ENCODE assay signal across 7 cellular contexts in the genomic region with DNA sequence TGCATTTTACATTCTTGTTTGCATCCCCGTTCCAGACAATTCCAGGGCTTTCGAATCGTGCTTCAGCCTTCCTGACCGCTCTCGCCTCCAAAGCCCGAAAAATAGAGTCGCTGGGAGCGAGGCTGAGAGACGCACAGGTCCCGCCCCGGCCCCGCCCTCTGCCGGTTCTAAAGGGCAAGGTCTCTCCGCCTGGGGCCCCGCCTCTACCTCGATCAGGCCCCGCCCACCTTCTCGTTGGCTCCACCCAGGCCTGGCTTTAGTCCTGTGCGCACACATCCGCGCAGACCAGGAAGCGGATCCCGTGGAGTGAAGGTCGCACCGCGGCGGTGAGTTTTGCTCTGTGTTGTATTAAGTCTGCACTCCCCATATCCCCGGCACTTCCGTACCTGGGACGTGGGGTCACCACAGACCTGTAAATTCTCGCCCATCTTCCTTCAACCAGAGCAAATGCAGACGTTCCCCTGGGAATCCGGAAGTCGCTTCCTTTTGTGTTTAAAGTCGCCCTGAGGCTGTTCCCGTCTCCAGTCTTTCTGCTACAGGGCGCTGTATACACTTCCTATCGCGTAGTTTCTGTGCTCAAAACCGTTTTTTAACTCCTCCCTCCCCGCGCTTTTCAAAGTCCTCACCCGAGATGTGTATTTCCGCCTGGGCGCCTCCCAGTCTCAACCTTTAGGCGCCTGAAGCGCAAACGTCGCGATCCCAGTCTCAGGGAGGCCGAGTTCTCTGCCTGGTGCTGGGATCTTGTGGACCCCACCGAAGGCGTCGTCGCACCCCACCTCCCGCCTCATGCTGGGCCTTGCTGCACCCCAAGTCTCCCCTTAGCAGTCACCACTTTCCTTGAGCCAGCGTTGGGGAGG. TPM values are rescaled to one million over a fixed set of nuclear protein-coding genes. Genes with fewer than 3 reads are reported as not detected.
A peak's percentile ranks its signal among the peaks of the same experiment; 100 is the strongest.
DNase-seq lines count a peak whose midpoint lies in the region; ATAC-seq and TF ChIP-seq lines count a peak whose summit lies in the region.

A gene (plus strand): TSS at position 283 of the 857 bp plus-strand sequence. CDS start 3,861 bp downstream, outside the sequence.

- H3K9me3 Mint-ChIP-seq in activated CD4-positive, alpha-beta memory T cell treated with anti-CD3 and anti-CD28 coated beads, Interleukin-2, amount 10 ng/mL, durations not matched to agents 7 days and 5 days: peaks cover 43% of the 10 kb centered on the region

- no peaks in the 10 kb centered on the region for H3K27me3 Mint-ChIP-seq in activated CD4-positive, alpha-beta memory T cell treated with anti-CD3 and anti-CD28 coated beads, Interleukin-2, amount 10 ng/mL, durations not matched to agents 7 days and 5 days

- intact Hi-C loops in lower leg skin (cut with DNase I; ENCODE audit: low total_unique reads): no loop called here

- peaks cover 19 to 30% of the 10 kb centered on the region in 2 donors for H3K36me3 ChIP-seq in duodenal mucosa (ENCODE audit: control insufficient read depth in 1 of 2, insufficient read depth in 2 of 2, low read length in 2 of 2)

- peak; percentile 86 for ATAC-seq in GM18520 (IDR thresholded peaks at IDR 0.05; ENCODE audit: unreplicated experiment)
- peak; percentile 90 for ATAC-seq in HG03095 (IDR thresholded peaks at IDR 0.05; ENCODE audit: unreplicated experiment)

- 0 to 1% methylated on average over 43 to 57 of the region's 57 CpGs for WGBS in lower leg skin, 2 donors

- peaks cover 31% of the 10 kb centered on the region for H3K4me1 Mint-ChIP-seq in activated CD4-positive, alpha-beta memory T cell treated with anti-CD3 and anti-CD28 coated beads, Interleukin-2, amount 10 ng/mL, durations not matched to agents 7 days and 5 days

- H3K4me1 ChIP-seq in duodenal mucosa (ENCODE audit: control insufficient read depth in 1 of 2, insufficient read depth in 2 of 2, low read length in 2 of 2): peaks cover 0 to 13% of the 10 kb centered on the region in 2 donors

- H3K4me3 ChIP-seq in duodenal mucosa (ENCODE audit: low read depth in 1 of 2, low read length in 2 of 2) (peak within 1 kb of the TSS; percentile 90 to 94), lower leg skin (ENCODE audit: low read depth, poor library complexity, severe bottlenecking) (peak within 1 kb of the TSS; percentile 65)

- peak within 1 kb of the TSS; percentile 84 for H3K4me3 Mint-ChIP-seq in activated CD4-positive, alpha-beta memory T cell treated with anti-CD3 and anti-CD28 coated beads, Interleukin-2, amount 10 ng/mL, durations not matched to agents 7 days and 5 days

- H3K9me3 ChIP-seq in duodenal mucosa (ENCODE audit: control insufficient read depth in 1 of 2, low read length in 2 of 2): peaks cover 26 to 41% of the 10 kb centered on the region in 2 donors

- DNase-seq in NCI-H510A treated with DMSO at 0.1 percent for 48 hours (lab: John Stamatoyannopoulos, UW) (peak; percentile 48), lower leg skin (ENCODE audit: low spot score in 2 of 2) (peak; percentile 94 to 99)
- DNase-seq in activated CD4-positive, alpha-beta memory T cell treated with anti-CD3 and anti-CD28 coated beads, Interleukin-2, amount 10 ng/mL, durations not matched to agents 7 days and 5 days: peak; percentile 97
- DNase-seq in stimulated activated CD4-positive, alpha-beta T cell treated with anti-CD3 and anti-CD28 coated beads, Interleukin-4, amount 100 ng/mL, for 4 hours: peak; percentile 91 to 93

- POLR2A ChIA-PET in activated CD4-positive, alpha-beta memory T cell treated with anti-CD3 and anti-CD28 coated beads, Interleukin-2, amount 10 ng/mL, durations not matched to agents 7 days and 5 days (lab: Charles Lee): interaction anchor here (1.0 kb wide), 2 partner anchors 34 to 172 kb away, joined by 3 read pairs; no protein-coding TSS in a partner anchor

- TF ChIP-seq POLR2A in lower leg skin (IDR thresholded peaks at IDR 0.05): peak in 1 of 2 donors; percentile 34

- no peak for TF ChIP-seq CTCF in lower leg skin (IDR thresholded peaks at IDR 0.05)

- H3K27me3 ChIP-seq in duodenal mucosa (ENCODE audit: control insufficient read depth in 1 of 2, insufficient read depth in 2 of 2, low read length in 2 of 2): no peaks in the 10 kb centered on the region

- H3K27ac Mint-ChIP-seq in activated CD4-positive, alpha-beta memory T cell treated with anti-CD3 and anti-CD28 coated beads, Interleukin-2, amount 10 ng/mL, durations not matched to agents 7 days and 5 days: peak within 1 kb of the TSS; percentile 91

- H3K36me3 Mint-ChIP-seq in activated CD4-positive, alpha-beta memory T cell treated with anti-CD3 and anti-CD28 coated beads, Interleukin-2, amount 10 ng/mL, durations not matched to agents 7 days and 5 days (ENCODE audit: low read depth): peaks cover 72% of the 10 kb centered on the region

- CTCF ChIA-PET in activated CD4-positive, alpha-beta memory T cell treated with anti-CD3 and anti-CD28 coated beads, Interleukin-2, amount 10 ng/mL, durations not matched to agents 7 days and 5 days (lab: Charles Lee): no interaction called here

- peak within 1 kb of the TSS; percentile 69 to 87 for H3K9ac ChIP-seq in duodenal mucosa (ENCODE audit: low read depth in 1 of 2, low read length in 2 of 2)

- peak within 1 kb of the TSS; percentile 82 for H3K27ac ChIP-seq in duodenal mucosa (ENCODE audit: low read depth, low read length)

RNA-seq across cellular contexts. Expression of the gene that starts here (rescaled TPM):
- 10 to 100 TPM; 29.7 to 30.5 TPM for total RNA-seq in activated CD4-positive, alpha-beta memory T cell treated with anti-CD3 and anti-CD28 coated beads, Interleukin-2, amount 10 ng/mL, durations not matched to agents 7 days and 5 days
- total RNA-seq in lower leg skin: 10 to 100 TPM; 11.6 to 13.7 (median 12.9) TPM

Comparison
In these comparisons a context has a peak if more than half of its experiments do, and no peak if none do; other contexts are left out.
1. Peak in every context shown above with its lines: DNase-seq, ATAC-seq, H3K4me3 ChIP-seq and H3K27ac ChIP-seq.